Comparison of ENCODE assay signal across 9 cellular contexts in the genomic region with DNA sequence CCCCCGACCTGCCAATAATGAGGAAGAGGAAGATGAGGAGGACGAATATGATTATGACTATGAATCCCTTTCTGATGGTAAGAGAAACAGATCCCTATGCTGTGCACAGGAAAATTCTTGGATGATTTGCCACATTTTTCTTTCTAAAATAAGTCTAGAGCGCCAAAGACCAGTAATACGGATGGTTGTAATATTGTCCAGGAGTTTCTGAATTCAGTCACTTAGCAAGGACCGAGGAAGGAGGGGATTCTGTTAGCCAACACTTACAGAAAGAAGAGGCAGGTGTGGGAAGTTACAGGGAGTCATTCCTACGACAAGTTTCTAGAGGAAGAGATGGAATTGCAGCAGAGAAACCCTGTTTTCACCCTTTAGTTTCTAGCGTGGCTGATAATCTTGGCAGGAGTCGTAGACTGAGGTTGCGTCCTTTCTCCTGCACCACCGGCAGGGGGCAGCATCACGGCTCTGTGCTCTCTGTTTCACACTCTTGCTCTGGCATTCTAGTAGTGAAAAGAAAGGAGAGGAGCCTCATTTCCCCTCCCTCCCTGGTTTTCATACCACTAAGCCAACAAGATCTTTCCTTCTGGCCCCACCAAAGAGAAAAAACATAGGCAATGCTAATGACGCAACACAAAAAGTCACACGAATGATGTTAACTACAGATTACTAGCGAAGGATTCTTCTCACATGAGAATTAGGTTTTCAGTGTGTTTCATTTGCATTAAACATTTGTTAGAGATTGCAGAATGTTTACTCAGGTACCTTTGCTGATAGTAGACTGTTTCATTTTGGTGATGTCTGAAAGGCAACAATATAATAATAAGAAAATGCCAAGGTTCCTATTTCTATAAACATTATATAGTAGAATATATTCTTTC.
DNase-seq lines count a peak whose midpoint lies in the region; ATAC-seq and TF ChIP-seq lines count a peak whose summit lies in the region.
"Had no signal": no experiment of that assay in that cellular context is flagged by ENCODE, and none has a peak within 500 bp of the region (broad histone marks: within the 10 kb centered on the region; RNA-seq: fewer than 3 reads in every experiment).

No MANE protein-coding gene starts in this region.

- no peaks in the 10 kb centered on the region for H3K9me3 ChIP-seq in endodermal cell (ENCODE audit: control insufficient read depth, low read length)
- H3K9me3 ChIP-seq: BLaER1 had no signal

- no peaks in the 10 kb centered on the region for H3K4me1 ChIP-seq in endodermal cell (ENCODE audit: control insufficient read depth, insufficient read depth, low read length)

- H3K9ac ChIP-seq in endodermal cell (ENCODE audit: extremely low read depth, low read length, poor library complexity, severe bottlenecking) = no peak overlapping the region
- H3K9ac ChIP-seq: BLaER1 had no signal

- H3K27ac ChIP-seq in endodermal cell (ENCODE audit: low read depth, low read length) = no peak overlapping the region
- H3K27ac ChIP-seq: BLaER1 had no signal

- no peak overlapping the region for H3K4me3 Mint-ChIP-seq in activated CD4-positive, alpha-beta memory T cell treated with anti-CD3 and anti-CD28 coated beads for 36 hours
- no peak overlapping the region for H3K4me3 Mint-ChIP-seq in endodermal cell

- H3K36me3 ChIP-seq in endodermal cell (ENCODE audit: control insufficient read depth, insufficient read depth, low read length) = peaks cover 59% of the 10 kb centered on the region
- H3K36me3 ChIP-seq: BLaER1 had no signal

- H3K4me1 Mint-ChIP-seq in activated CD4-positive, alpha-beta memory T cell treated with anti-CD3 and anti-CD28 coated beads for 36 hours (ENCODE audit: low read depth) = peaks cover 3% of the 10 kb centered on the region
- peaks cover 4% of the 10 kb centered on the region for H3K4me1 Mint-ChIP-seq in endodermal cell

- POLR2A ChIA-PET in activated CD4-positive, alpha-beta memory T cell treated with anti-CD3 and anti-CD28 coated beads for 36 hours (lab: Charles Lee) = no interaction called here

- peaks cover 15% of the 10 kb centered on the region for H3K27me3 Mint-ChIP-seq in activated CD4-positive, alpha-beta memory T cell treated with anti-CD3 and anti-CD28 coated beads for 36 hours
- no peaks in the 10 kb centered on the region for H3K27me3 Mint-ChIP-seq in endodermal cell (ENCODE audit: insufficient read depth)

- no peak overlapping the region for H3K4me3 ChIP-seq in endodermal cell (ENCODE audit: low read length)
- H3K4me3 ChIP-seq: BLaER1 had no signal

- TF ChIP-seq CTCF in endodermal cell (conservative IDR thresholded peaks at IDR 0.05) = peak; percentile 97

- intact Hi-C loops in activated CD4-positive, alpha-beta memory T cell treated with anti-CD3 and anti-CD28 coated beads for 36 hours (cut with micrococcal nuclease) = loop anchor here (1.0 kb wide), 2 partner anchors 40 to 164 kb away; no protein-coding TSS in a partner anchor

- 53 to 76% methylated on average over 7 to 14 of the region's 14 CpGs for WGBS in endodermal cell (ENCODE audit: insufficient coverage in 1 of 2, insufficient read length in 1 of 2), 2 experiments

- peak; percentile 87 for ATAC-seq in HG02678 (IDR thresholded peaks at IDR 0.05; ENCODE audit: unreplicated experiment)

- no peak overlapping the region for H3K27ac Mint-ChIP-seq in activated CD4-positive, alpha-beta memory T cell treated with anti-CD3 and anti-CD28 coated beads for 36 hours
- H3K27ac Mint-ChIP-seq in endodermal cell = no peak overlapping the region

- CTCF ChIA-PET in activated CD4-positive, alpha-beta memory T cell treated with anti-CD3 and anti-CD28 coated beads for 36 hours (lab: Charles Lee) = interaction anchor here (1.8 to 3.1 kb wide), 4 partner anchors 38 to 164 kb away, joined by 6 to 18 read pairs (median 14); no protein-coding TSS in a partner anchor

- DNase-seq in NCI-H1105 treated with DMSO at 0.1 percent for 48 hours (lab: John Stamatoyannopoulos, UW) = peak; percentile 25
- DNase-seq in NCI-H1105 (lab: John Stamatoyannopoulos, UW) = no peak
- peak; percentile 32 for DNase-seq in NCI-H226
- peak; percentile 66 for DNase-seq in activated CD4-positive, alpha-beta memory T cell treated with anti-CD3 and anti-CD28 coated beads for 36 hours
- peak; percentile 90 for DNase-seq in endodermal cell
- peak; percentile 66 for DNase-seq in myocyte (ENCODE audit: low read depth)
- peak; percentile 50 for DNase-seq in stimulated activated naive CD4-positive, alpha-beta T cell treated with Interleukin-2 at 50 U/mL for 16 hours (lab: John Stamatoyannopoulos, UW)

- H3K36me3 Mint-ChIP-seq in activated CD4-positive, alpha-beta memory T cell treated with anti-CD3 and anti-CD28 coated beads for 36 hours = no peaks in the 10 kb centered on the region
- H3K36me3 Mint-ChIP-seq in endodermal cell (ENCODE audit: low read depth) = peaks cover 21% of the 10 kb centered on the region

- no peaks in the 10 kb centered on the region for H3K27me3 ChIP-seq in endodermal cell (ENCODE audit: control insufficient read depth, insufficient read depth, low read length, poor library complexity, severe bottlenecking)
- H3K27me3 ChIP-seq: BLaER1 had no signal

- H3K9me3 Mint-ChIP-seq in activated CD4-positive, alpha-beta memory T cell treated with anti-CD3 and anti-CD28 coated beads for 36 hours = no peaks in the 10 kb centered on the region
- no peaks in the 10 kb centered on the region for H3K9me3 Mint-ChIP-seq in endodermal cell
